1 cellular context compared by ENCODE assay signal in the genomic region with DNA sequence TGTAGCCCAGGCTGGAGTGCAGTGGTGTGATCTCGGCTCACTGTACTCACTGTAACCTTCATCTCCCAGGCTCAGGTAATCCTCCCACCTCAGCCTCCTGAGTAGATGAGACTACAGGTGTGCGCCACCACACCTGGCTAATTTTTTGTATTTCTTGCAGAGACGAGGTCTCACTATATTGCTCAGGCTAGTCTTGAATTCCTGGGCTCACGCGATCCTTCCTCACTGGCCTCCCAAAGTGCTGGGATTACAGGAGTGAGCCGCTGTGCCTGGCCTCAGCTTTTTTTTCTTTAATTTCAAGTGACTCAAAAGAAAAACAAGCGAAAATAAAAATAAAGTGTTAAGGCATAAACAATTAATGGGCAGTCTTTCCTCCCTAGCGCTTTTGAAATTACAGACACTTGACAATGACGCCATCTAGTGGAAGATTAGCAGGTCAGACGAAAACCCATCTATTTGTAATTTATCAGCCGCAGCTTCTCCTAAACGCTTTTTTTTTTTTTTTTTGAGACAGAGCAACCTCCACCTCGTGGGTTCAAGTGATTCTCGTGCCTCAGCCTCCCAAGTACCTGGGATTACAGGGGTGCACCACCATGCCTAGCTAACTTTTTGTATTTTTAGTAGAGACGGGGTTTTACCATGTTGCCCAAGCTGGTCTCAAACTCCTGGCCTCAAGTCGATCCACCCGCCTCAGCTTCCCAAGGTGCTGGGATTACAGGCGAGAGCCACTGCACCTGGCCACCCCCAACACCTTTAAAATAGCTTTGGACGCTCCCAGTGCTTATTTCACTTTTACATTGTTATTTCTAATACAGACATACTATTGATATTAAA.
TF ChIP-seq lines count a peak whose summit lies in the region.

No MANE protein-coding gene starts in this region.

TF ChIP-seq in HepG2, 621 proteins besides CTCF, POLR2A, EP300 and RAD21 (continued from another document):
- 0 out of 2 replicates have a peak, but pooled peaks have one; percentile 59 for TF ChIP-seq BORCS8-MEF2B (CRISPR knock-in tag; IDR thresholded peaks at IDR 0.05)
- peak; percentile 94 for TF ChIP-seq STAG1 (CRISPR knock-in tag; IDR thresholded peaks at IDR 0.05)
- TF ChIP-seq PRMT3 (CRISPR knock-in tag; IDR thresholded peaks at IDR 0.05; ENCODE audit: borderline replicate concordance, low read depth), result no peak
- no peak for TF ChIP-seq SAFB2 (CRISPR knock-in tag; IDR thresholded peaks at IDR 0.05; ENCODE audit: borderline replicate concordance, low read depth)
- 0 out of 2 replicates have a peak, but pooled peaks have one; percentile 29 for TF ChIP-seq RXRB (CRISPR knock-in tag; IDR thresholded peaks at IDR 0.05; ENCODE audit: borderline replicate concordance)
- TF ChIP-seq, protein P1, sequence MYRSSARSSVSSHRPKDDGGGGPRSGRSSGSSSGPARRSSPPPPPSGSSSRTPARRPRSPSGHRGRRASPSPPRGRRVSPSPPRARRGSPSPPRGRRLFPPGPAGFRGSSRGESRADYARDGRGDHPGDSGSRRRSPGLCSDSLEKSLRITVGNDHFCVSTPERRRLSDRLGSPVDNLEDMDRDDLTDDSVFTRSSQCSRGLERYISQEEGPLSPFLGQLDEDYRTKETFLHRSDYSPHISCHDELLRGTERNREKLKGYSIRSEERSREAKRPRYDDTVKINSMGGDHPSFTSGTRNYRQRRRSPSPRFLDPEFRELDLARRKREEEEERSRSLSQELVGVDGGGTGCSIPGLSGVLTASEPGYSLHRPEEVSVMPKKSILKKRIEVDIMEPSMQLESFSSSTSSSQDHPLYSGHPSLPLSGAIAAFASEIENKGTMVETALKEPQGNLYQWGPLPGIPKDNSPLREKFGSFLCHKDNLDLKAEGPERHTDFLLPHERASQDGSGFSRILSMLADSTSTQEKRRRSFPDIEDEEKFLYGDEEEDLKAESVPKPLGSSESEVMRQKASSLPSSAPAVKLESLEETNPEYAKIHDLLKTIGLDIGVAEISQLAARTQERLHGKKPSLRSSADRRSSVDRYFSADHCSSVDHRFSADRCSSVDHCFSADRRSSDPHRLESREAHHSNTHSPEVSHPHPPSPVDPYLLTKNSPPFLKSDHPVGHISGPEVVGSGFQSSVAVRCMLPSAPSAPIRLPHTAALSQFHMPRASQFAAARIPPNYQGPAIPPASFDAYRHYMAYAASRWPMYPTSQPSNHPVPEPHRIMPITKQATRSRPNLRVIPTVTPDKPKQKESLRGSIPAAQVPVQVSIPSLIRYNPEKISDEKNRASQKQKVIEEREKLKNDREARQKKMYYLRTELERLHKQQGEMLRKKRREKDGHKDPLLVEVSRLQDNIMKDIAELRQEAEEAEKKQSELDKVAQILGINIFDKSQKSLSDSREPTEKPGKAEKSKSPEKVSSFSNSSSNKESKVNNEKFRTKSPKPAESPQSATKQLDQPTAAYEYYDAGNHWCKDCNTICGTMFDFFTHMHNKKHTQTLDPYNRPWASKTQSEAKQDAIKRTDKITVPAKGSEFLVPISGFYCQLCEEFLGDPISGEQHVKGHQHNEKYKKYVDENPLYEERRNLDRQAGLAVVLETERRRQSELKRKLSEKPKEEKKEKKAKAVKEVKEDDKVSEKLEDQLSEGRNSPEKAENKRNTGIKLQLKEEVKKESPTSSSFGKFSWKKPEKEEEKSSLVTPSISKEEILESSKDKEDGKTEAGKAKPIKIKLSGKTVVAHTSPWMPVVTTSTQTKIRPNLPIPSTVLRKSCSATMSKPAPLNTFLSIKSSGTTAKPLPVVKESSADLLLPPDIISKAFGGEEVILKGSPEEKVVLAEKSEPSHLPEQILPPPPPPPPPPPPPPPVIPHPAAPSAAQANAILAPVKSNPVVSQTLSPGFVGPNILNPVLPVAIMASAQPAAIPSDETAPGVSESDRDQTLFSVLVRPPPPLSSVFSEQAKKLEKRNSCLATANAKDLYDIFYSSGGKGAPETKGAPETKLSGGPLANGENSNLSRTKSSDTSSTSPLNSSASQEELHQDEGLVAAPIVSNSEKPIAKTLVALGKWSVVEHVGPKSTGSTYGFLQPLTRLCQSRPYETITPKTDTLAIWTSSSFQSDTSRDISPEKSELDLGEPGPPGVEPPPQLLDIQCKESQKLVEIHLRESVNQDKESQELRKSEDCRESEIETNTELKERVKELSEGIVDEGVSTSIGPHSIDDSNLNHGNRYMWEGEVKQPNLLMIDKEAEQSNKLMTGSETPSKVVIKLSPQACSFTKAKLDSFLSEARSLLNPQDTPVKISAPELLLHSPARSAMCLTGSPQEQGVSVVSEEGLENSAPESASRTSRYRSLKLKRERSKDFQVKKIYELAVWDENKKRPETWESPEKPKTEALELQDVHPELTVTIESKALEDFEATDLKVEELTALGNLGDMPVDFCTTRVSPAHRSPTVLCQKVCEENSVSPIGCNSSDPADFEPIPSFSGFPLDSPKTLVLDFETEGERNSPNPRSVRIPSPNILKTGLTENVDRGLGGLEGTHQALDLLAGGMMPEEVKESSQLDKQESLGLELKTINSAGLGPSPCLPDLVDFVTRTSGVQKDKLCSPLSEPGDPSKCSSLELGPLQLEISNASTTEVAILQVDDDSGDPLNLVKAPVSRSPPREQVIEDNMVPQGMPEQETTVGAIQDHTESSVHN (CRISPR knock-in tag; IDR thresholded peaks at IDR 0.05), result peak; percentile 65; the same call in 1 of the 2 replicates
- TF ChIP-seq MXD4 (CRISPR knock-in tag; IDR thresholded peaks at IDR 0.05), result 0 out of 2 replicates have a peak, but pooled peaks have one; percentile 31
- TF ChIP-seq, protein P2, sequence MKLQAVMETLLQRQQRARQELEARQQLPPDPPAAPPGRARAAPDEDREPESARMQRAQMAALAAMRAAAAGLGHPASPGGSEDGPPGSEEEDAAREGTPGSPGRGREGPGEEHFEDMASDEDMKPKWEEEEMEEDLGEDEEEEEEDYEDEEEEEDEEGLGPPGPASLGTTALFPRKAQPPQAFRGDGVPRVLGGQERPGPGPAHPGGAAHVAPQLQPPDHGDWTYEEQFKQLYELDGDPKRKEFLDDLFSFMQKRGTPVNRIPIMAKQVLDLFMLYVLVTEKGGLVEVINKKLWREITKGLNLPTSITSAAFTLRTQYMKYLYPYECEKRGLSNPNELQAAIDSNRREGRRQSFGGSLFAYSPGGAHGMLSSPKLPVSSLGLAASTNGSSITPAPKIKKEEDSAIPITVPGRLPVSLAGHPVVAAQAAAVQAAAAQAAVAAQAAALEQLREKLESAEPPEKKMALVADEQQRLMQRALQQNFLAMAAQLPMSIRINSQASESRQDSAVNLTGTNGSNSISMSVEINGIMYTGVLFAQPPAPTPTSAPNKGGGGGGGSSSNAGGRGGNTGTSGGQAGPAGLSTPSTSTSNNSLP (IDR thresholded peaks at IDR 0.05; ENCODE audit: low read depth, low read length), result 0 out of 2 replicates have a peak, but pooled peaks have one; percentile 25
- TF ChIP-seq ZNF670 (CRISPR knock-in tag; IDR thresholded peaks at IDR 0.05; ENCODE audit: borderline replicate concordance), result no peak
- no peak for TF ChIP-seq ZNF543 (CRISPR knock-in tag; IDR thresholded peaks at IDR 0.05)
- no peak for TF ChIP-seq BCL6 (CRISPR knock-in tag; IDR thresholded peaks at IDR 0.05)
- no peak for TF ChIP-seq ZNF350 (CRISPR knock-in tag; IDR thresholded peaks at IDR 0.05; ENCODE audit: borderline replicate concordance, low read depth)
- no peak for TF ChIP-seq ZMYM3 (CRISPR knock-in tag; IDR thresholded peaks at IDR 0.05)
- 0 out of 2 replicates have a peak, but pooled peaks have one; percentile 34 for TF ChIP-seq IRF2 (CRISPR knock-in tag; IDR thresholded peaks at IDR 0.05)
- 0 out of 2 replicates have a peak, but pooled peaks have one; percentile 18 for TF ChIP-seq ZNF124 (CRISPR knock-in tag; IDR thresholded peaks at IDR 0.05)
- 0 out of 2 replicates have a peak, but pooled peaks have one; percentile 46 for TF ChIP-seq ZNF510 (CRISPR knock-in tag; IDR thresholded peaks at IDR 0.05; ENCODE audit: low read depth)
- no peak for TF ChIP-seq TBP (CRISPR knock-in tag; IDR thresholded peaks at IDR 0.05)
- no peak for TF ChIP-seq SRSF4 (IDR thresholded peaks at IDR 0.05; ENCODE audit: low read depth, low read length, poor library complexity, severe bottlenecking)
- no peak for TF ChIP-seq ZNF790 (CRISPR knock-in tag; IDR thresholded peaks at IDR 0.05; ENCODE audit: borderline replicate concordance)
- peak; percentile 55 for TF ChIP-seq MIXL1 (CRISPR knock-in tag; IDR thresholded peaks at IDR 0.05)
- TF ChIP-seq, protein P3, sequence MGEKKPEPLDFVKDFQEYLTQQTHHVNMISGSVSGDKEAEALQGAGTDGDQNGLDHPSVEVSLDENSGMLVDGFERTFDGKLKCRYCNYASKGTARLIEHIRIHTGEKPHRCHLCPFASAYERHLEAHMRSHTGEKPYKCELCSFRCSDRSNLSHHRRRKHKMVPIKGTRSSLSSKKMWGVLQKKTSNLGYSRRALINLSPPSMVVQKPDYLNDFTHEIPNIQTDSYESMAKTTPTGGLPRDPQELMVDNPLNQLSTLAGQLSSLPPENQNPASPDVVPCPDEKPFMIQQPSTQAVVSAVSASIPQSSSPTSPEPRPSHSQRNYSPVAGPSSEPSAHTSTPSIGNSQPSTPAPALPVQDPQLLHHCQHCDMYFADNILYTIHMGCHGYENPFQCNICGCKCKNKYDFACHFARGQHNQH (CRISPR knock-in tag; IDR thresholded peaks at IDR 0.05), result no peak
- TF ChIP-seq CHD4 (IDR thresholded peaks at IDR 0.05; ENCODE audit: borderline replicate concordance, low read length), result no peak
- TF ChIP-seq ZNF460 (CRISPR knock-in tag; IDR thresholded peaks at IDR 0.05; ENCODE audit: borderline replicate concordance), result peak; percentile 55; the same call in 1 of the 2 replicates
- TF ChIP-seq FOXA3 (CRISPR knock-in tag; IDR thresholded peaks at IDR 0.05), result 0 out of 2 replicates have a peak, but pooled peaks have one; percentile 7
- TF ChIP-seq POLR2G (IDR thresholded peaks at IDR 0.05; ENCODE audit: low read depth, low read length), result 0 out of 2 replicates have a peak, but pooled peaks have one; percentile 18
- TF ChIP-seq ZNF781 (CRISPR knock-in tag; IDR thresholded peaks at IDR 0.05; ENCODE audit: borderline replicate concordance, not compliant biosample characterization), result peak; percentile 33
- TF ChIP-seq ERF (CRISPR knock-in tag; IDR thresholded peaks at IDR 0.05), result 0 out of 2 replicates have a peak, but pooled peaks have one; percentile 45
- 0 out of 2 replicates have a peak, but pooled peaks have one; percentile 56 for TF ChIP-seq KLF11 (CRISPR knock-in tag; IDR thresholded peaks at IDR 0.05)
- no peak for TF ChIP-seq ZFP62 (CRISPR knock-in tag; IDR thresholded peaks at IDR 0.05)
- TF ChIP-seq ZNF430 (CRISPR knock-in tag; IDR thresholded peaks at IDR 0.05), result 0 out of 2 replicates have a peak, but pooled peaks have one; percentile 4
- 0 out of 2 replicates have a peak, but pooled peaks have one; percentile 28 for TF ChIP-seq TSC22D2 (CRISPR knock-in tag; IDR thresholded peaks at IDR 0.05; ENCODE audit: borderline replicate concordance)
- 0 out of 2 replicates have a peak, but pooled peaks have one; percentile 20 for TF ChIP-seq JUN (CRISPR knock-in tag; IDR thresholded peaks at IDR 0.05)
- TF ChIP-seq, protein P4, sequence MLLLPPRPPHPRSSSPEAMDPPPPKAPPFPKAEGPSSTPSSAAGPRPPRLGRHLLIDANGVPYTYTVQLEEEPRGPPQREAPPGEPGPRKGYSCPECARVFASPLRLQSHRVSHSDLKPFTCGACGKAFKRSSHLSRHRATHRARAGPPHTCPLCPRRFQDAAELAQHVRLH (CRISPR knock-in tag; IDR thresholded peaks at IDR 0.05; ENCODE audit: borderline replicate concordance, low read depth), result peak; percentile 38; the same call in 1 of the 2 replicates
- TF ChIP-seq KDM2A (CRISPR knock-in tag; IDR thresholded peaks at IDR 0.05; ENCODE audit: borderline replicate concordance, low read depth), result peak; percentile 51
- TF ChIP-seq ZNF331 (CRISPR knock-in tag; IDR thresholded peaks at IDR 0.05), result peak; percentile 60; the same call in 1 of the 2 replicates
- no peak for TF ChIP-seq NFYB (CRISPR knock-in tag; IDR thresholded peaks at IDR 0.05)
- TF ChIP-seq, protein P5, sequence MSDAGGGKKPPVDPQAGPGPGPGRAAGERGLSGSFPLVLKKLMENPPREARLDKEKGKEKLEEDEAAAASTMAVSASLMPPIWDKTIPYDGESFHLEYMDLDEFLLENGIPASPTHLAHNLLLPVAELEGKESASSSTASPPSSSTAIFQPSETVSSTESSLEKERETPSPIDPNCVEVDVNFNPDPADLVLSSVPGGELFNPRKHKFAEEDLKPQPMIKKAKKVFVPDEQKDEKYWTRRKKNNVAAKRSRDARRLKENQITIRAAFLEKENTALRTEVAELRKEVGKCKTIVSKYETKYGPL (CRISPR knock-in tag; IDR thresholded peaks at IDR 0.05), result no peak
- no peak for TF ChIP-seq ZFP1 (CRISPR knock-in tag; IDR thresholded peaks at IDR 0.05)
- 0 out of 2 replicates have a peak, but pooled peaks have one; percentile 32 for TF ChIP-seq MIER2 (CRISPR knock-in tag; IDR thresholded peaks at IDR 0.05)
- 0 out of 2 replicates have a peak, but pooled peaks have one; percentile 16 for TF ChIP-seq GATAD2A (CRISPR knock-in tag; IDR thresholded peaks at IDR 0.05)
